In the genomic region with DNA sequence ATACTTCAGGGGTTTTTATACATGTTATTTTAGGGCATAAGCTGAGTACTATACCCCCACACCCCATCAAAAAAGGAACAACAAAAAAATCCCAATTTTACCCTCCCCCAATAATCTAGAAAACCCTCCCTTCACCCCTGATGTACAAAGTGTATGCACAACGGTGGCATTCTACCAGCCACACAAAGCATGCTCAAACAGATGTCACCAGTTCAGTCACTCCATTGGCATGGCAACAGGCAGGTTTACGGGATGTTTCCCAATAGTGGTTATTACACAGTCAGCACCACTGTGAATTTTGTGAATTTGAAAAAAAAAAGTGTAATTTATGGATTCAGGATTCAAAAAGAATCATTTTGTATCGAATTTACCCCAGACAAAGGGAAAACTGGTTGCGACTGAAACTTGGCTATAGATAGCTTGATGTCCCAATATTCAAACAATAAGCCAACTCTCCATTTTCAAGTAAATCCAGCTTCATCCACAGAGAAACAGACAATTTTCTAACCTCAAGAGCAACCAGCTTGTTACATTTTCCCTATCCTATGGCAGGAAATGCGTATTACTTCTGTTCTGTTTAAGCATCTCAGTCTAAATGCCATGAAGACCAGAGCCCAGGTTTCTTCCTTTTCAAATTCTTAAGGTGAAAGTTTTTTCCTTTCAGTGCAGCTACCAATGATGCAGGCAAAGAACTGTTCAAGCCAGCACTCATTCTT, we compare ENCODE assay signal across 10 cellular contexts. TPM values are rescaled to one million over a fixed set of nuclear protein-coding genes. Genes with fewer than 3 reads are reported as not detected.
DNase-seq lines count a peak whose midpoint lies in the region; ATAC-seq, FAIRE-seq and TF ChIP-seq lines count a peak whose summit lies in the region.
"Had no signal": no experiment of that assay in that cellular context is flagged by ENCODE, and none has a peak within 500 bp of the region (broad histone marks: within the 10 kb centered on the region; RNA-seq: fewer than 3 reads in every experiment).

No MANE protein-coding gene starts in this region.

- H3K9me3 Mint-ChIP-seq in CD4-positive, alpha-beta memory T cell = no peaks in the 10 kb centered on the region
- no peaks in the 10 kb centered on the region for H3K9me3 Mint-ChIP-seq in nephron progenitor cell
- H3K9me3 Mint-ChIP-seq: activated naive CD8-positive, alpha-beta T cell treated with anti-CD3 and anti-CD28 coated beads, Interleukin-2, amount 10 ng/mL, durations not matched to agents 7 days and 5 days had no signal

- H3K4me3 ChIP-seq in CD4-positive, alpha-beta memory T cell (ENCODE audit: low read length in 2 of 2) = no peak overlapping the region
- H3K4me3 ChIP-seq in ectodermal cell (ENCODE audit: insufficient read depth, low read depth, low read length) = no peak overlapping the region

- no peak for TF ChIP-seq CTCF in nephron progenitor cell (IDR thresholded peaks at IDR 0.05)

- DNase-seq in CD4-positive, alpha-beta memory T cell = no peak
- DNase-seq in MV-4-11 (lab: John Stamatoyannopoulos, UW) = peak; percentile 59
- no peak for DNase-seq in nephron progenitor cell
- DNase-seq in amniotic stem cell (lab: John Stamatoyannopoulos, UW) = no peak
- DNase-seq in CD1c-positive myeloid dendritic cell (ENCODE audit: extremely low spot score) = no peak
- DNase-seq in urothelium cell line (ENCODE audit: low spot score) = no peak
- DNase-seq: activated naive CD8-positive, alpha-beta T cell treated with anti-CD3 and anti-CD28 coated beads, Interleukin-2, amount 10 ng/mL, durations not matched to agents 7 days and 5 days; NCI-H226 had no signal

- ATAC-seq in HG03095 (IDR thresholded peaks at IDR 0.05; ENCODE audit: unreplicated experiment) = no peak

- 93 to 94% methylated on average over 5 of the region's 5 CpGs for WGBS in ectodermal cell, 2 experiments

- peaks cover 36% of the 10 kb centered on the region for H3K36me3 ChIP-seq in CD4-positive, alpha-beta memory T cell (ENCODE audit: insufficient read depth, low read length)
- H3K36me3 ChIP-seq in ectodermal cell (ENCODE audit: control insufficient read depth, insufficient read depth, low read length) = peaks cover 20% of the 10 kb centered on the region

- no peak overlapping the region for H3K27ac ChIP-seq in CD4-positive, alpha-beta memory T cell (ENCODE audit: low read depth, low read length)
- peak overlapping the region; percentile 62 for H3K27ac ChIP-seq in ectodermal cell (ENCODE audit: insufficient read depth, low read depth, low read length, poor library complexity, severe bottlenecking)

- no peak for FAIRE-seq in urothelium cell line (lab: Jason Lieb, UNC)

- no peaks in the 10 kb centered on the region for H3K9me3 ChIP-seq in CD4-positive, alpha-beta memory T cell (ENCODE audit: control insufficient read depth in 1 of 2, low read length in 2 of 2)
- H3K9me3 ChIP-seq in ectodermal cell (ENCODE audit: control insufficient read depth, low read length) = no peaks in the 10 kb centered on the region

- no peaks in the 10 kb centered on the region for H3K27me3 ChIP-seq in CD4-positive, alpha-beta memory T cell (ENCODE audit: insufficient read depth, low read length)
- no peaks in the 10 kb centered on the region for H3K27me3 ChIP-seq in ectodermal cell (ENCODE audit: control insufficient read depth, insufficient read depth, low read length, poor library complexity, severe bottlenecking)

- H3K27me3 Mint-ChIP-seq in CD4-positive, alpha-beta memory T cell = no peaks in the 10 kb centered on the region
- no peaks in the 10 kb centered on the region for H3K27me3 Mint-ChIP-seq in nephron progenitor cell (ENCODE audit: low read depth, poor library complexity)
- H3K27me3 Mint-ChIP-seq: activated naive CD8-positive, alpha-beta T cell treated with anti-CD3 and anti-CD28 coated beads, Interleukin-2, amount 10 ng/mL, durations not matched to agents 7 days and 5 days had no signal

- peak overlapping the region in 4 of 7 donors; percentile 4 to 74 (median 19) for H3K27ac Mint-ChIP-seq in CD4-positive, alpha-beta memory T cell
- H3K27ac Mint-ChIP-seq in nephron progenitor cell = peak overlapping the region; percentile 94

- peaks cover 32 to 44% of the 10 kb centered on the region in 2 donors for H3K36me3 Mint-ChIP-seq in CD4-positive, alpha-beta memory T cell
- peaks cover 37% of the 10 kb centered on the region for H3K36me3 Mint-ChIP-seq in nephron progenitor cell (ENCODE audit: low read depth)

- peaks cover 5 to 14% (median 13%) of the 10 kb centered on the region in 4 donors for H3K4me1 Mint-ChIP-seq in CD4-positive, alpha-beta memory T cell
- peaks cover 11% of the 10 kb centered on the region for H3K4me1 Mint-ChIP-seq in nephron progenitor cell

- no peaks in the 10 kb centered on the region for H3K4me1 ChIP-seq in CD4-positive, alpha-beta memory T cell (ENCODE audit: insufficient read depth, low read length)
- peaks cover 5% of the 10 kb centered on the region for H3K4me1 ChIP-seq in ectodermal cell (ENCODE audit: control insufficient read depth, insufficient read depth, low read length)

- POLR2A ChIA-PET in CD4-positive, alpha-beta memory T cell (lab: Charles Lee; ENCODE audit: partially characterized antibody) = interaction anchor here (1.1 kb wide), 1 partner anchor 28 kb away, joined by 3 read pairs; no protein-coding TSS in a partner anchor

- intact Hi-C loops in CD4-positive, alpha-beta memory T cell (cut with micrococcal nuclease) = loop anchor here (5.0 kb wide), 2 partner anchors 33 to 263 kb away; no protein-coding TSS in a partner anchor

- no peak overlapping the region for H3K4me3 Mint-ChIP-seq in CD4-positive, alpha-beta memory T cell
- H3K4me3 Mint-ChIP-seq in nephron progenitor cell = no peak overlapping the region
- H3K4me3 Mint-ChIP-seq: activated naive CD8-positive, alpha-beta T cell treated with anti-CD3 and anti-CD28 coated beads, Interleukin-2, amount 10 ng/mL, durations not matched to agents 7 days and 5 days had no signal

- CTCF ChIA-PET in CD4-positive, alpha-beta memory T cell (lab: Charles Lee; ENCODE audit: partially characterized antibody) = interaction anchor here (0.7 to 9.2 kb wide), 13 partner anchors 9 to 190 kb away, joined by 3 to 138 read pairs (median 3); a partner anchor contains a TSS

RNA-seq across cellular contexts. Expression of a gene that starts 34.0 kb away (rescaled TPM):
- under 1 TPM; 0.09 to 0.19 TPM for total RNA-seq in CD4-positive, alpha-beta memory T cell
- not detected for polyA plus RNA-seq in CD4-positive, alpha-beta memory T cell
- 12.3 TPM for polyA plus RNA-seq in ectodermal cell (2013, experiment 1 of 4)
- polyA plus RNA-seq in ectodermal cell (2013, experiment 2 of 4) = 17.0 TPM
- 15.1 TPM for polyA plus RNA-seq in ectodermal cell (2013, experiment 3 of 4)
- 15.6 TPM for polyA plus RNA-seq in ectodermal cell (2013, experiment 4 of 4)

RNA-seq across cellular contexts. Expression of a gene that starts 35.6 kb away (rescaled TPM):
- 100 to 1,000 TPM; 111 to 117 TPM for total RNA-seq in CD4-positive, alpha-beta memory T cell
- 10 to 100 TPM in 1 of 2 donors, 1 to 10 TPM in 1; 9.0 to 13.3 TPM for polyA plus RNA-seq in CD4-positive, alpha-beta memory T cell
- polyA plus RNA-seq in ectodermal cell (2013, experiment 1 of 4) = 455 TPM
- polyA plus RNA-seq in ectodermal cell (2013, experiment 2 of 4) = 448 TPM
- polyA plus RNA-seq in ectodermal cell (2013, experiment 3 of 4) = 311 TPM
- 357 TPM for polyA plus RNA-seq in ectodermal cell (2013, experiment 4 of 4)
